In the genomic region with DNA sequence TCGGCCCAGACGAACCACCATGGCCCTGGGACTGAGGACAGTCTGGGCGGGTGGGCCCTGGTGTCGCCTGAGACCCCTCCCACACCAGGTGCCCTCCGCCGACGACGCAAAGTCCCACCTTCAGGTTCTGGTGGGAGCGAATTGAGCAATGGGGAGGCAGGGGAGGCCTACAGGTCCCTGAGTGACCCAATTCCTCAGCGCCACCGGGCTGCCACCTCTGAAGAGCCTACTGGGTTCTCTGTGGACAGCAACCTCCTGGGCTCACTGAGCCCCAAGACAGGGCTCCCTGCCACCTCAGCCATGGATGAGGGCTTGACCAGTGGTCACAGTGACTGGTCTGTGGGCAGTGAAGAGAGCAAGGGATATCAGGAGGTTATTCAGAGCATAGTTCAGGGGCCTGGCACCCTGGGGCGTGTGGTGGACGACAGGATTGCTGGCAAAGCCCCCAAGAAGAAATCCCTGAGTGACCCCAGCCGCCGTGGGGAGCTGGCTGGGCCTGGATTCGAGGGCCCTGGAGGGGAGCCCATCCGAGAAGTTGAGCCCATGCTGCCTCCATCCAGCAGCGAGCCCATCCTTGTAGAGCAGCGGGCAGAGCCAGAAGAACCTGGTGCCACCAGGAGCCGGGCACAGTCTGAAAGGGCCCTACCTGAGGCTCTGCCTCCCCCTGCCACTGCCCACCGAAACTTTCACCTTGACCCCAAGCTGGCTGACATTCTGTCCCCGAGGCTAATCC, we compare ENCODE assay signal across 2 cellular contexts.
TF ChIP-seq lines count a peak whose summit lies in the region.

No MANE protein-coding gene starts in this region.

TF ChIP-seq in HepG2, 621 proteins besides CTCF, POLR2A, EP300 and RAD21:
- TF ChIP-seq ZNF883 (CRISPR knock-in tag; IDR thresholded peaks at IDR 0.05; ENCODE audit: not compliant biosample characterization): no peak
- TF ChIP-seq, protein P1, sequence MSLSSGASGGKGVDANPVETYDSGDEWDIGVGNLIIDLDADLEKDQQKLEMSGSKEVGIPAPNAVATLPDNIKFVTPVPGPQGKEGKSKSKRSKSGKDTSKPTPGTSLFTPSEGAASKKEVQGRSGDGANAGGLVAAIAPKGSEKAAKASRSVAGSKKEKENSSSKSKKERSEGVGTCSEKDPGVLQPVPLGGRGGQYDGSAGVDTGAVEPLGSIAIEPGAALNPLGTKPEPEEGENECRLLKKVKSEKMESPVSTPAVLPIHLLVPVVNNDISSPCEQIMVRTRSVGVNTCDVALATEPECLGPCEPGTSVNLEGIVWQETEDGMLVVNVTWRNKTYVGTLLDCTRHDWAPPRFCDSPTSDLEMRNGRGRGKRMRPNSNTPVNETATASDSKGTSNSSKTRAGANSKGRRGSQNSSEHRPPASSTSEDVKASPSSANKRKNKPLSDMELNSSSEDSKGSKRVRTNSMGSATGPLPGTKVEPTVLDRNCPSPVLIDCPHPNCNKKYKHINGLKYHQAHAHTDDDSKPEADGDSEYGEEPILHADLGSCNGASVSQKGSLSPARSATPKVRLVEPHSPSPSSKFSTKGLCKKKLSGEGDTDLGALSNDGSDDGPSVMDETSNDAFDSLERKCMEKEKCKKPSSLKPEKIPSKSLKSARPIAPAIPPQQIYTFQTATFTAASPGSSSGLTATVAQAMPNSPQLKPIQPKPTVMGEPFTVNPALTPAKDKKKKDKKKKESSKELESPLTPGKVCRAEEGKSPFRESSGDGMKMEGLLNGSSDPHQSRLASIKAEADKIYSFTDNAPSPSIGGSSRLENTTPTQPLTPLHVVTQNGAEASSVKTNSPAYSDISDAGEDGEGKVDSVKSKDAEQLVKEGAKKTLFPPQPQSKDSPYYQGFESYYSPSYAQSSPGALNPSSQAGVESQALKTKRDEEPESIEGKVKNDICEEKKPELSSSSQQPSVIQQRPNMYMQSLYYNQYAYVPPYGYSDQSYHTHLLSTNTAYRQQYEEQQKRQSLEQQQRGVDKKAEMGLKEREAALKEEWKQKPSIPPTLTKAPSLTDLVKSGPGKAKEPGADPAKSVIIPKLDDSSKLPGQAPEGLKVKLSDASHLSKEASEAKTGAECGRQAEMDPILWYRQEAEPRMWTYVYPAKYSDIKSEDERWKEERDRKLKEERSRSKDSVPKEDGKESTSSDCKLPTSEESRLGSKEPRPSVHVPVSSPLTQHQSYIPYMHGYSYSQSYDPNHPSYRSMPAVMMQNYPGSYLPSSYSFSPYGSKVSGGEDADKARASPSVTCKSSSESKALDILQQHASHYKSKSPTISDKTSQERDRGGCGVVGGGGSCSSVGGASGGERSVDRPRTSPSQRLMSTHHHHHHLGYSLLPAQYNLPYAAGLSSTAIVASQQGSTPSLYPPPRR (CRISPR knock-in tag; IDR thresholded peaks at IDR 0.05; ENCODE audit: borderline replicate concordance): no peak
- TF ChIP-seq NRL (CRISPR knock-in tag; IDR thresholded peaks at IDR 0.05; ENCODE audit: borderline replicate concordance): 0 out of 2 replicates have a peak, but pooled peaks have one; percentile 22
- TF ChIP-seq, protein P2, sequence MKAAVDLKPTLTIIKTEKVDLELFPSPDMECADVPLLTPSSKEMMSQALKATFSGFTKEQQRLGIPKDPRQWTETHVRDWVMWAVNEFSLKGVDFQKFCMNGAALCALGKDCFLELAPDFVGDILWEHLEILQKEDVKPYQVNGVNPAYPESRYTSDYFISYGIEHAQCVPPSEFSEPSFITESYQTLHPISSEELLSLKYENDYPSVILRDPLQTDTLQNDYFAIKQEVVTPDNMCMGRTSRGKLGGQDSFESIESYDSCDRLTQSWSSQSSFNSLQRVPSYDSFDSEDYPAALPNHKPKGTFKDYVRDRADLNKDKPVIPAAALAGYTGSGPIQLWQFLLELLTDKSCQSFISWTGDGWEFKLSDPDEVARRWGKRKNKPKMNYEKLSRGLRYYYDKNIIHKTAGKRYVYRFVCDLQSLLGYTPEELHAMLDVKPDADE (CRISPR knock-in tag; IDR thresholded peaks at IDR 0.05): no peak
- no peak for TF ChIP-seq SMC3 (IDR thresholded peaks at IDR 0.05; ENCODE audit: low read length)
- no peak for TF ChIP-seq ZBTB10 (CRISPR knock-in tag; IDR thresholded peaks at IDR 0.05; ENCODE audit: borderline replicate concordance)
- TF ChIP-seq ZNF879 (CRISPR knock-in tag; IDR thresholded peaks at IDR 0.05): no peak
- TF ChIP-seq ZNF484 (CRISPR knock-in tag; IDR thresholded peaks at IDR 0.05; ENCODE audit: borderline replicate concordance, low read depth): no peak
- TF ChIP-seq, protein P3, sequence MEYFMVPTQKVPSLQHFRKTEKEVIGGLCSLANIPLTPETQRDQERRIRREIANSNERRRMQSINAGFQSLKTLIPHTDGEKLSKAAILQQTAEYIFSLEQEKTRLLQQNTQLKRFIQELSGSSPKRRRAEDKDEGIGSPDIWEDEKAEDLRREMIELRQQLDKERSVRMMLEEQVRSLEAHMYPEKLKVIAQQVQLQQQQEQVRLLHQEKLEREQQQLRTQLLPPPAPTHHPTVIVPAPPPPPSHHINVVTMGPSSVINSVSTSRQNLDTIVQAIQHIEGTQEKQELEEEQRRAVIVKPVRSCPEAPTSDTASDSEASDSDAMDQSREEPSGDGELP (IDR thresholded peaks at IDR 0.05; ENCODE audit: borderline replicate concordance, low read depth): no peak
- peak; percentile 39 for TF ChIP-seq AGO2 (optimal IDR thresholded peaks at IDR 0.05; ENCODE audit: low read depth, low read length)
- TF ChIP-seq ZNF670 (CRISPR knock-in tag; IDR thresholded peaks at IDR 0.05; ENCODE audit: borderline replicate concordance): no peak
- no peak for TF ChIP-seq ZBTB21 (CRISPR knock-in tag; IDR thresholded peaks at IDR 0.05)
- no peak for TF ChIP-seq MYNN (CRISPR knock-in tag; IDR thresholded peaks at IDR 0.05; ENCODE audit: low read depth)
- TF ChIP-seq XBP1 (CRISPR knock-in tag; IDR thresholded peaks at IDR 0.05): no peak
- no peak for TF ChIP-seq RFX3 (CRISPR knock-in tag; IDR thresholded peaks at IDR 0.05)
- TF ChIP-seq TCF12 (IDR thresholded peaks at IDR 0.05): no peak
- no peak for TF ChIP-seq TCF12 (CRISPR knock-in tag; IDR thresholded peaks at IDR 0.05)

TF ChIP-seq in HEK293T, 16 proteins besides CTCF, POLR2A, EP300 and RAD21:
- TF ChIP-seq ELF4 (IDR thresholded peaks at IDR 0.05) (no peak), FOXA1 (IDR thresholded peaks at IDR 0.05) (no peak)
